Comparison of ENCODE assay signal across 10 cellular contexts in genomic region chr13:21033224-21033855, GRCh38. TPM values are rescaled to one million over a fixed set of nuclear protein-coding genes. Genes with fewer than 3 reads are reported as not detected.
DNase-seq lines count a peak whose midpoint lies in the region; ATAC-seq and TF ChIP-seq lines count a peak whose summit lies in the region.
"Had no signal": no experiment of that assay in that cellular context is flagged by ENCODE, and none has a peak within 500 bp of the region (broad histone marks: within the 10 kb centered on the region; RNA-seq: fewer than 3 reads in every experiment).

No MANE protein-coding gene starts in this region.

- H3K36me3 ChIP-seq in Loucy (ENCODE audit: insufficient read depth, low read length) (no peaks in the 10 kb centered on the region), thoracic aorta (no peaks in the 10 kb centered on the region)

- H3K9me3 ChIP-seq in Loucy (ENCODE audit: insufficient read depth, low read depth, low read length): no peaks in the 10 kb centered on the region
- no peaks in the 10 kb centered on the region for H3K9me3 ChIP-seq in thoracic aorta

- H3K4me2 ChIP-seq in Loucy (ENCODE audit: low read depth, low read length, poor library complexity, severe bottlenecking): peak overlapping the region; percentile 3

- H3K27me3 ChIP-seq in Loucy (ENCODE audit: insufficient read depth, low read length, poor library complexity, severe bottlenecking) (no peaks in the 10 kb centered on the region), thoracic aorta (replicated peaks; ENCODE audit: insufficient read depth) (no peaks in the 10 kb centered on the region)

- H2AFZ ChIP-seq in Loucy (ENCODE audit: low read length): peak overlapping the region; percentile 38; the same call in 1 of the 2 replicates

- DNase-seq in cerebellum (ENCODE audit: low spot score) (peak; percentile 50), lower leg skin (ENCODE audit: low spot score in 2 of 2) (peak; percentile 82 to 84), thoracic aorta (ENCODE audit: low spot score) (no peak), T-helper 1 cell (no peak), NCI-H2227 treated with DMSO at 0.1 percent for 48 hours (lab: John Stamatoyannopoulos, UW) (no peak)
- DNase-seq in stimulated activated naive CD4-positive, alpha-beta T cell treated with Interleukin-2 at 50 U/mL for 16 hours (lab: John Stamatoyannopoulos, UW): no peak
- no peak for DNase-seq in activated naive CD4-positive, alpha-beta T cell treated with anti-CD3 and anti-CD28 coated beads, Interleukin-2, amount 50 U/mL, for 16 hours
- DNase-seq: activated T-cell treated with anti-CD3 and anti-CD28 coated beads for 4 hours; stimulated activated CD4-positive, alpha-beta T cell treated with anti-CD3 and anti-CD28 coated beads, Interleukin-15, amount 100 ng/mL, for 24 hours had no signal

- no peak overlapping the region for H3K9ac ChIP-seq in Loucy (ENCODE audit: low read depth, low read length, poor library complexity, severe bottlenecking)

- peak; percentile 72 for ATAC-seq in thoracic aorta (ENCODE audit: insufficient number of reproducible peaks, low FRiP score, low read depth)

- TF ChIP-seq CTCF in Loucy (conservative IDR thresholded peaks at IDR 0.05; ENCODE audit: low read length) (no peak), lower leg skin (IDR thresholded peaks at IDR 0.05) (no peak), thoracic aorta (IDR thresholded peaks at IDR 0.05) (no peak)

- H3K4me3 ChIP-seq in Loucy (ENCODE audit: low read length, poor library complexity, severe bottlenecking) (no peak overlapping the region), lower leg skin (ENCODE audit: low read depth, poor library complexity, severe bottlenecking) (no peak overlapping the region), thoracic aorta (peak overlapping the region; percentile 32)

- no peaks in the 10 kb centered on the region for H3K79me2 ChIP-seq in Loucy (ENCODE audit: insufficient read depth, low read length)

- WGBS in lower leg skin, 2 donors: 18 to 24% methylated on average over 8 of the region's 8 CpGs

- no peaks in the 10 kb centered on the region for H3F3A ChIP-seq in Loucy (ENCODE audit: low read depth)

- no peaks in the 10 kb centered on the region for H3K9me2 ChIP-seq in Loucy (replicated peaks; ENCODE audit: low read depth, low read length)

- peak overlapping the region; percentile 61 to 80 for H3K27ac ChIP-seq in thoracic aorta

- TF ChIP-seq POLR2A in lower leg skin (IDR thresholded peaks at IDR 0.05): no peak

- peaks cover 13% of the 10 kb centered on the region for H3K4me1 ChIP-seq in Loucy (ENCODE audit: insufficient read depth, low read length, poor library complexity, severe bottlenecking)
- peaks cover 29 to 42% of the 10 kb centered on the region in 2 donors for H3K4me1 ChIP-seq in thoracic aorta (ENCODE audit: control insufficient read depth in 1 of 2, low read depth in 2 of 2)

- intact Hi-C loops in lower leg skin (cut with DNase I; ENCODE audit: low total_unique reads): no loop called here

- no peaks in the 10 kb centered on the region for H4K20me1 ChIP-seq in Loucy (ENCODE audit: insufficient read depth, low read length, poor library complexity, severe bottlenecking)

RNA-seq across cellular contexts. Expression of gene LATS2, which starts 28.0 kb away (rescaled TPM):
- total RNA-seq in cerebellum (4.3 TPM), lower leg skin (10 to 100 TPM; 13.2 to 27.6 (median 21.1) TPM), thoracic aorta (10 to 100 TPM; 40.1 to 59.2 TPM)

Comparison
In these comparisons a context has a peak if more than half of its experiments do, and no peak if none do; other contexts are left out.
1. DNase-seq: peak in cerebellum (single experiment) and lower leg skin (2 of 2); none in thoracic aorta (single experiment), T-helper 1 cell (0 of 5), NCI-H2227 treated with DMSO at 0.1 percent for 48 hours (single experiment), stimulated activated naive CD4-positive, alpha-beta T cell treated with Interleukin-2 at 50 U/mL for 16 hours (single experiment) and activated naive CD4-positive, alpha-beta T cell treated with anti-CD3 and anti-CD28 coated beads, Interleukin-2, amount 50 U/mL, for 16 hours (single experiment).